In the genomic region with DNA sequence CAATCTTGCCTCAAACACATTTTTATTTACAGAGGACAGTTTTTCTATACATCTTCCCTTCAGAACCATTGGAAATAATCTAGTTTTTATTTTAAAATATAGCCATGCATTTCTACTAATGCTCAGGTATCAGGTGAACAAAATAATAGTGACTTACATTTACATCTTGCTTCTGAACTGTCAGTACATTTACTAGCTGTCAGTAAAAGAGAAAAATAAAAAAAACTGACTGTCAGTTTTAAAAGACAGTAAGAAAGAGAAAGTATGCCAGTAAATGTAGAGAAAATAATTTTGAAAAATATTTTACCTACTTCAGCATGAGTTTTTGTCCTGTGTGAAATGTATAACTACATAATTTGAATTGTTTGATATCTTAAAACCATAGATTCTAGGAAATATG, we compare ENCODE assay signal across 36 cellular contexts. TPM values are rescaled to one million over a fixed set of nuclear protein-coding genes. Genes with fewer than 3 reads are reported as not detected.
"Had no signal": no experiment of that assay in that cellular context is flagged by ENCODE, and none has a peak within 500 bp of the region (broad histone marks: within the 10 kb centered on the region; RNA-seq: fewer than 3 reads in every experiment).

No MANE protein-coding gene starts in this region.

- H3K27me3 Mint-ChIP-seq: activated B cell treated with CpG ODN at 0.5 μM for 24 hours; activated CD4-positive, alpha-beta memory T cell treated with anti-CD3 and anti-CD28 coated beads for 36 hours; activated CD4-positive, alpha-beta T cell treated with anti-CD3 and anti-CD28 coated beads, Interleukin-2, amount 10 ng/mL, durations not matched to agents 24 days and 14 days; activated CD8-positive, alpha-beta T cell treated with anti-CD3 and anti-CD28 coated beads for 36 hours; activated naive CD8-positive, alpha-beta T cell treated with anti-CD3 and anti-CD28 coated beads for 36 hours; activated T-helper 17 cell treated with anti-CD3 and anti-CD28 coated beads, Interleukin-2, amount 50 U/mL, for 72 hours had no signal

- H3K9me3 Mint-ChIP-seq: activated B cell treated with CpG ODN at 0.5 μM for 24 hours; activated CD4-positive, alpha-beta T cell treated with anti-CD3 and anti-CD28 coated beads, Interleukin-2, amount 10 ng/mL, durations not matched to agents 24 days and 14 days; activated naive CD8-positive, alpha-beta T cell treated with anti-CD3 and anti-CD28 coated beads for 36 hours; activated T-helper 1 cell treated with anti-CD3 and anti-CD28 coated beads, Interleukin-12 subunit alpha, Interleukin-12 subunit beta, Interleukin-2, Interleukin-4 antibody, amounts not matched to agents 30 ng/mL and 10 ng/mL and 1 ng/mL, durations not matched to agents 14 hours and 24 hours and 36 hours; T-helper 1 cell treated with Interleukin-12 subunit alpha and Interleukin-12 subunit beta and Interleukin-4 antibody, amounts not matched to agents 30 μg/mL and 1 μg/mL, for 36 hours had no signal

- H3K36me3 Mint-ChIP-seq: activated CD4-positive, alpha-beta memory T cell treated with anti-CD3 and anti-CD28 coated beads for 36 hours; activated naive CD4-positive, alpha-beta T cell treated with anti-CD3 and anti-CD28 coated beads, Interleukin-2, amount 50 U/mL, for 72 hours; activated naive CD8-positive, alpha-beta T cell treated with anti-CD3 and anti-CD28 coated beads for 36 hours had no signal

- H3K4me3 Mint-ChIP-seq: activated B cell treated with CpG ODN at 0.5 μM for 24 hours; activated CD4-positive, alpha-beta memory T cell treated with anti-CD3 and anti-CD28 coated beads for 36 hours; activated CD4-positive, alpha-beta T cell treated with anti-CD3 and anti-CD28 coated beads, Interleukin-2, amount 10 ng/mL, durations not matched to agents 24 days and 14 days; activated CD8-positive, alpha-beta T cell treated with anti-CD3 and anti-CD28 coated beads for 36 hours; activated naive CD4-positive, alpha-beta T cell treated with anti-CD3 and anti-CD28 coated beads for 36 hours; activated naive CD8-positive, alpha-beta T cell treated with anti-CD3 and anti-CD28 coated beads for 36 hours; activated T-cell treated with anti-CD3 and anti-CD28 coated beads, Interleukin-2, amount 50 U/mL, for 4 hours; activated T-cell treated with anti-CD3 and anti-CD28 coated beads, Interleukin-2, amount 50 U/mL, for 72 hours; activated T-helper 1 cell treated with anti-CD3 and anti-CD28 coated beads, Interleukin-12 subunit alpha, Interleukin-12 subunit beta, Interleukin-2, Interleukin-4 antibody, amounts not matched to agents 30 ng/mL and 10 ng/mL and 1 ng/mL, durations not matched to agents 14 hours and 24 hours and 36 hours; activated T-helper 17 cell treated with anti-CD3 and anti-CD28 coated beads, Interleukin-2, amount 50 U/mL, for 72 hours; T-helper 1 cell treated with Interleukin-12 subunit alpha and Interleukin-12 subunit beta and Interleukin-4 antibody, amounts not matched to agents 30 μg/mL and 1 μg/mL, for 36 hours; T-helper 2 cell treated with Interferon-gamma antibody and Interleukin-4, amounts not matched to agents 5 μg/mL and 100 μg/mL, for 36 hours had no signal

- H3K9me3 ChIP-seq: adrenal gland, body of pancreas, breast epithelium had no signal

- H3K27me3 ChIP-seq: adrenal gland, body of pancreas, brain microvascular endothelial cell, breast epithelium had no signal

- DNase-seq: activated B cell treated with CpG ODN at 0.5 μM for 24 hours; activated CD4-positive, alpha-beta memory T cell treated with anti-CD3 and anti-CD28 coated beads for 36 hours; activated CD4-positive, alpha-beta T cell treated with anti-CD3 and anti-CD28 coated beads for 4 hours; activated CD4-positive, alpha-beta T cell treated with anti-CD3 and anti-CD28 coated beads, Interleukin-2, amount 10 ng/mL, durations not matched to agents 24 days and 14 days; activated CD4-positive, alpha-beta T cell treated with anti-CD3 and anti-CD28 coated beads, Interleukin-2, amount 50 U/mL, for 1 hour; activated CD4-positive, alpha-beta T cell treated with anti-CD3 and anti-CD28 coated beads, Interleukin-2, amount 50 U/mL, for 4 hours; activated CD4-positive, CD25-positive, alpha-beta regulatory T cell treated with anti-CD3 and anti-CD28 coated beads, Interleukin-2, amount 50 U/mL, for 72 hours; activated CD8-positive, alpha-beta memory T cell treated with anti-CD3 and anti-CD28 coated beads, Interleukin-2, amount 50 U/mL, for 4 hours; activated CD8-positive, alpha-beta T cell treated with anti-CD3 and anti-CD28 coated beads for 36 hours; activated effector memory CD4-positive, alpha-beta T cell treated with anti-CD3 and anti-CD28 coated beads, Interleukin-2, amount 50 U/mL, for 16 hours; activated gamma-delta T cell treated with Interleukin-2 at 50 U/mL for 16 hours; activated naive CD4-positive, alpha-beta T cell; activated naive CD4-positive, alpha-beta T cell treated with anti-CD3 and anti-CD28 coated beads for 36 hours; activated naive CD4-positive, alpha-beta T cell treated with anti-CD3 and anti-CD28 coated beads, Interleukin-2, amount 50 U/mL, for 16 hours; activated naive CD8-positive, alpha-beta T cell treated with anti-CD3 and anti-CD28 coated beads for 36 hours; activated T-cell treated with anti-CD3 and anti-CD28 coated beads for 4 hours; activated T-cell treated with anti-CD3 and anti-CD28 coated beads, Interleukin-2, amount 50 U/mL, for 1 hour; activated T-cell treated with anti-CD3 and anti-CD28 coated beads, Interleukin-2, amount 50 U/mL, for 4 hours; activated T-cell treated with anti-CD3 and anti-CD28 coated beads, Interleukin-2, amount 50 U/mL, for 72 hours; adrenal gland; amniotic stem cell; aorta; body of pancreas; brain microvascular endothelial cell; central memory CD4-positive, alpha-beta T cell; T-helper 1 cell; T-helper 2 cell; T-helper 9 cell had no signal

- H3K27ac ChIP-seq: adrenal gland, body of pancreas, brain microvascular endothelial cell, breast epithelium, VCaP had no signal

- ATAC-seq: activated CD8-positive, alpha-beta T cell treated with anti-CD3 and anti-CD28 coated beads for 36 hours; activated naive CD4-positive, alpha-beta T cell treated with anti-CD3 and anti-CD28 coated beads, Interleukin-2, amount 50 U/mL, for 72 hours; activated T-cell treated with anti-CD3 and anti-CD28 coated beads, Interleukin-2, amount 50 U/mL, for 4 hours; activated T-cell treated with anti-CD3 and anti-CD28 coated beads, Interleukin-2, amount 50 U/mL, for 72 hours; activated T-helper 17 cell treated with anti-CD3 and anti-CD28 coated beads, Interleukin-2, amount 50 U/mL, for 72 hours; body of pancreas had no signal

- H3K36me3 ChIP-seq: adrenal gland, brain microvascular endothelial cell, breast epithelium had no signal

- H3K4me1 Mint-ChIP-seq: activated B cell treated with CpG ODN at 0.5 μM for 24 hours; activated CD4-positive, alpha-beta T cell treated with anti-CD3 and anti-CD28 coated beads, Interleukin-2, amount 10 ng/mL, durations not matched to agents 24 days and 14 days; activated naive CD8-positive, alpha-beta T cell treated with anti-CD3 and anti-CD28 coated beads for 36 hours; activated T-helper 17 cell treated with anti-CD3 and anti-CD28 coated beads, Interleukin-2, amount 50 U/mL, for 72 hours had no signal

- H3K27ac Mint-ChIP-seq: activated B cell treated with CpG ODN at 0.5 μM for 24 hours; activated CD4-positive, alpha-beta memory T cell treated with anti-CD3 and anti-CD28 coated beads for 36 hours; activated CD4-positive, alpha-beta T cell treated with anti-CD3 and anti-CD28 coated beads, Interleukin-2, amount 10 ng/mL, durations not matched to agents 24 days and 14 days; activated CD8-positive, alpha-beta T cell treated with anti-CD3 and anti-CD28 coated beads for 36 hours; activated naive CD4-positive, alpha-beta T cell treated with anti-CD3 and anti-CD28 coated beads for 36 hours; activated naive CD4-positive, alpha-beta T cell treated with anti-CD3 and anti-CD28 coated beads, Interleukin-2, amount 50 U/mL, for 72 hours; activated naive CD8-positive, alpha-beta T cell treated with anti-CD3 and anti-CD28 coated beads for 36 hours; activated T-cell treated with anti-CD3 and anti-CD28 coated beads, Interleukin-2, amount 50 U/mL, for 72 hours; activated T-helper 1 cell treated with anti-CD3 and anti-CD28 coated beads, Interleukin-12 subunit alpha, Interleukin-12 subunit beta, Interleukin-2, Interleukin-4 antibody, amounts not matched to agents 30 ng/mL and 10 ng/mL and 1 ng/mL, durations not matched to agents 14 hours and 24 hours and 36 hours; activated T-helper 17 cell treated with anti-CD3 and anti-CD28 coated beads, Interleukin-2, amount 50 U/mL, for 72 hours; T-helper 1 cell treated with Interleukin-12 subunit alpha and Interleukin-12 subunit beta and Interleukin-4 antibody, amounts not matched to agents 30 μg/mL and 1 μg/mL, for 36 hours; T-helper 2 cell treated with Interferon-gamma antibody and Interleukin-4, amounts not matched to agents 5 μg/mL and 100 μg/mL, for 36 hours had no signal

- H3K4me3 ChIP-seq: body of pancreas, breast epithelium had no signal

- H3K4me1 ChIP-seq: adrenal gland, body of pancreas, breast epithelium had no signal

RNA-seq across cellular contexts. Expression of gene USH2A, which starts 33.5 kb away (rescaled TPM):
- total RNA-seq: activated B cell treated with CpG ODN at 0.5 μM for 24 hours; activated CD4-positive, alpha-beta memory T cell treated with anti-CD3 and anti-CD28 coated beads for 36 hours; activated CD4-positive, alpha-beta T cell treated with anti-CD3 and anti-CD28 coated beads, Interleukin-2, amount 10 ng/mL, durations not matched to agents 24 days and 14 days; activated CD8-positive, alpha-beta memory T cell treated with anti-CD3 and anti-CD28 coated beads for 36 hours; activated CD8-positive, alpha-beta T cell treated with anti-CD3 and anti-CD28 coated beads for 36 hours; activated naive CD4-positive, alpha-beta T cell treated with anti-CD3 and anti-CD28 coated beads for 36 hours; activated naive CD4-positive, alpha-beta T cell treated with anti-CD3 and anti-CD28 coated beads, Interleukin-2, amount 50 U/mL, for 72 hours; activated naive CD8-positive, alpha-beta T cell treated with anti-CD3 and anti-CD28 coated beads for 36 hours; activated T-cell treated with anti-CD3 and anti-CD28 coated beads, Interleukin-2, amount 50 U/mL, for 4 hours; activated T-cell treated with anti-CD3 and anti-CD28 coated beads, Interleukin-2, amount 50 U/mL, for 72 hours; activated T-helper 1 cell treated with anti-CD3 and anti-CD28 coated beads, Interleukin-12 subunit alpha, Interleukin-12 subunit beta, Interleukin-2, Interleukin-4 antibody, amounts not matched to agents 30 ng/mL and 10 ng/mL and 1 ng/mL, durations not matched to agents 14 hours and 24 hours and 36 hours; activated T-helper 17 cell treated with anti-CD3 and anti-CD28 coated beads, Interleukin-2, amount 50 U/mL, for 72 hours; aorta; breast epithelium had no signal
